29 cellular contexts compared by ENCODE assay signal in the genomic region with DNA sequence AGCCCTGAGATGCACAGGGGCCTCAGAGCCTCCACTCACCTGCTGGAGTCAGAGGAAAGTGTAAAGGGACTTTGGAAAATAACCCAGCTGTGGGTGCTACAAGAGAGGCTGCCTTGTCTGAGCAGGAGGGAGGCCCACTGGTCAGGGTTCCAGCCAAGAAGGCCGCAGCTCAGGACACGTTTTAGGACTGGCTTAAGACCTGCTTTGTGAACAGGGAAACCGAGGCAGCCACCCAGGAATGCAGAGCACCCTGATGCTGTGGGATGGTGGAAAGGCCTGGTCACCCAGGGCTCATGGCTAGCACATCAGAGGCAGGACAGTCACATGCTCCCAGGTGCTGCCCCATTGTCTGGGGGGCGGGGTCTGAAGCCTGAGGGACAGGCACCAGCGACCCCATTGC.
"Had no signal": no experiment of that assay in that cellular context is flagged by ENCODE, and none has a peak within 500 bp of the region (broad histone marks: within the 10 kb centered on the region; RNA-seq: fewer than 3 reads in every experiment).

No MANE protein-coding gene starts in this region.

- H3K4me1 Mint-ChIP-seq: endodermal cell had no signal

- DNase-seq: colonic mucosa; cortex of kidney; dermis blood vessel endothelial cell; dorsolateral prefrontal cortex; effector CD4-positive, alpha-beta T cell; effector CD8-positive, alpha-beta T cell; effector memory CD4-positive, alpha-beta T cell; effector memory CD8-positive, alpha-beta T cell; endodermal cell; erythroblast; esophagus squamous epithelium; foreskin fibroblast; foreskin keratinocyte; foreskin melanocyte; gastrocnemius medialis; glutamatergic neuron; head of caudate nucleus; heart left ventricle; heart right ventricle had no signal

- ATAC-seq: effector memory CD8-positive, alpha-beta T cell; esophagus mucosa; foreskin keratinocyte; gastrocnemius medialis; gastroesophageal sphincter; heart left ventricle; heart right ventricle had no signal

- H3K4me3 ChIP-seq: colonic mucosa, coronary artery, dorsolateral prefrontal cortex, esophagus muscularis mucosa, esophagus squamous epithelium, gastrocnemius medialis, gastroesophageal sphincter, heart left ventricle, heart right ventricle had no signal

- H3K36me3 ChIP-seq: colonic mucosa, esophagus muscularis mucosa, esophagus squamous epithelium, gastrocnemius medialis, gastroesophageal sphincter, heart left ventricle, heart right ventricle had no signal

- H3K27me3 ChIP-seq: colonic mucosa, esophagus muscularis mucosa, foreskin keratinocyte, gastrocnemius medialis, gastroesophageal sphincter, heart right ventricle had no signal

- H3K27ac ChIP-seq: colonic mucosa, coronary artery, dorsolateral prefrontal cortex, epithelial cell of prostate, esophagus muscularis mucosa, esophagus squamous epithelium, foreskin keratinocyte, gastrocnemius medialis, gastroesophageal sphincter, heart left ventricle, heart right ventricle had no signal

- H3K9me3 Mint-ChIP-seq: dendritic cell treated with granulocyte-macrophage colony-stimulating factor and Interleukin-4, amounts not matched to agents 40 ng/mL and 50 ng/mL, for 4 days; effector memory CD8-positive, alpha-beta T cell; endodermal cell had no signal

- H3K27ac Mint-ChIP-seq: dendritic cell treated with granulocyte-macrophage colony-stimulating factor and Interleukin-4, amounts not matched to agents 40 ng/mL and 50 ng/mL, for 4 days; effector memory CD8-positive, alpha-beta T cell; endodermal cell had no signal

- H3K4me3 Mint-ChIP-seq: dendritic cell treated with granulocyte-macrophage colony-stimulating factor and Interleukin-4, amounts not matched to agents 40 ng/mL and 50 ng/mL, for 4 days; effector memory CD8-positive, alpha-beta T cell; endodermal cell had no signal

- FAIRE-seq: colon, endometrium, endothelial cell of umbilical vein, frontal cortex had no signal

- H3K9me3 ChIP-seq: colonic mucosa, esophagus muscularis mucosa, esophagus squamous epithelium, gastrocnemius medialis, gastroesophageal sphincter had no signal

- H3K4me1 ChIP-seq: colonic mucosa, esophagus muscularis mucosa, esophagus squamous epithelium, foreskin keratinocyte, gastrocnemius medialis, gastroesophageal sphincter, heart left ventricle, heart right ventricle had no signal
